8 cellular contexts compared by ENCODE assay signal in genomic region chr11:61871158-61871597, GRCh38. TPM values are rescaled to one million over a fixed set of nuclear protein-coding genes. Genes with fewer than 3 reads are reported as not detected.
DNase-seq lines count a peak whose midpoint lies in the region; ATAC-seq and TF ChIP-seq lines count a peak whose summit lies in the region.

No MANE protein-coding gene starts in this region.

- no peaks in the 10 kb centered on the region for H3K9me3 Mint-ChIP-seq in nephron progenitor cell

- peak overlapping the region; percentile 42 for H3K4me3 ChIP-seq in Jurkat, Clone E6-1 (ENCODE audit: low read length)
- H3K4me3 ChIP-seq in fibroblast of pulmonary artery (replicated peaks; ENCODE audit: low read depth, low read length): no peak overlapping the region

- peak overlapping the region; percentile 70 for H3K4me3 Mint-ChIP-seq in nephron progenitor cell

- TF ChIP-seq CTCF in C4-2B (conservative IDR thresholded peaks at IDR 0.05) (peak; percentile 92), fibroblast of pulmonary artery (IDR thresholded peaks at IDR 0.05; ENCODE audit: low read length, missing control alignments) (peak; percentile 84), nephron progenitor cell (IDR thresholded peaks at IDR 0.05) (peak; percentile 89)

- peak; percentile 67 for ATAC-seq in GM19467 (IDR thresholded peaks at IDR 0.05; ENCODE audit: unreplicated experiment)
- ATAC-seq in stimulated activated naive CD8-positive, alpha-beta T cell treated with anti-CD3 and anti-CD28 coated beads, Interleukin-15, Interleukin-2, amounts not matched to agents 100 U/mL and 50 U/mL, for 24 hours: peak; percentile 90

- DNase-seq in Jurkat, Clone E6-1 (ENCODE audit: low read depth, low spot score): peak; percentile 51
- DNase-seq in activated T-cell treated with anti-CD3 and anti-CD28 coated beads, Interleukin-2, amount 50 U/mL, for 48 hours: peak; percentile 74 to 83
- peak; percentile 82 for DNase-seq in fibroblast of pulmonary artery (ENCODE audit: low read depth)
- peak; percentile 89 for DNase-seq in nephron progenitor cell
- peak; percentile 80 for DNase-seq in stimulated activated naive CD8-positive, alpha-beta T cell treated with anti-CD3 and anti-CD28 coated beads, Interleukin-15, Interleukin-2, amounts not matched to agents 100 U/mL and 50 U/mL, for 24 hours

- H3K27ac Mint-ChIP-seq in nephron progenitor cell: peak overlapping the region; percentile 96

- no peaks in the 10 kb centered on the region for H3K36me3 Mint-ChIP-seq in nephron progenitor cell (ENCODE audit: low read depth)

- H3K27me3 Mint-ChIP-seq in nephron progenitor cell (ENCODE audit: low read depth, poor library complexity): peaks cover 13% of the 10 kb centered on the region

- H3K4me1 Mint-ChIP-seq in nephron progenitor cell: peaks cover 28% of the 10 kb centered on the region

- H3K27ac ChIP-seq in C4-2B: peak overlapping the region; percentile 4; the same call in 1 of the 2 replicates

TF ChIP-seq in PFSK-1, 5 proteins besides CTCF, POLR2A, EP300 and RAD21:
- TF ChIP-seq POLR2AphosphoS5 (IDR thresholded peaks at IDR 0.05; ENCODE audit: low read depth, low read length) (no peak), FOXP2 (optimal IDR thresholded peaks at IDR 0.05; ENCODE audit: borderline replicate concordance, extremely low read depth, extremely low read length, insufficient read depth) (peak; percentile 70), TAF1 (IDR thresholded peaks at IDR 0.05; ENCODE audit: borderline replicate concordance, insufficient read depth, low read length) (no peak)

RNA-seq across cellular contexts. Expression of gene FADS3, which starts 20.2 kb away (rescaled TPM):
- polyA plus RNA-seq in Jurkat, Clone E6-1 (2012; ENCODE audit: insufficient read depth, insufficient read length): 25.1 TPM
- 47.0 TPM for polyA plus RNA-seq in PFSK-1 (2012; ENCODE audit: insufficient read length, low read depth)

RNA-seq across cellular contexts. Expression of gene FADS2, which starts 43.1 kb away (rescaled TPM):
- polyA plus RNA-seq in Jurkat, Clone E6-1 (2012; ENCODE audit: insufficient read depth, insufficient read length): 304 TPM
- polyA plus RNA-seq in PFSK-1 (2012; ENCODE audit: insufficient read length, low read depth): 10.7 TPM

RNA-seq across cellular contexts. Expression of gene RAB3IL1, which starts 46.2 kb away (rescaled TPM):
- 8.6 TPM for polyA plus RNA-seq in Jurkat, Clone E6-1 (2012; ENCODE audit: insufficient read depth, insufficient read length)
- 130 TPM for polyA plus RNA-seq in PFSK-1 (2012; ENCODE audit: insufficient read length, low read depth)

RNA-seq across cellular contexts. Expression of gene FADS1, which starts 54.4 kb away (rescaled TPM):
- 80.9 TPM for polyA plus RNA-seq in Jurkat, Clone E6-1 (2012; ENCODE audit: insufficient read depth, insufficient read length)
- polyA plus RNA-seq in PFSK-1 (2012; ENCODE audit: insufficient read length, low read depth): 59.6 TPM
